In genomic region chr4:77861500-77861899, GRCh38 we compare ENCODE assay signal across 8 cellular contexts. TPM values are rescaled to one million over a fixed set of nuclear protein-coding genes. Genes with fewer than 3 reads are reported as not detected.
DNase-seq lines count a peak whose midpoint lies in the region; ATAC-seq, FAIRE-seq and TF ChIP-seq lines count a peak whose summit lies in the region.

No MANE protein-coding gene starts in this region.

- TF ChIP-seq CTCF in Calu3 (IDR thresholded peaks at IDR 0.05; ENCODE audit: unreplicated experiment) (no peak), neutrophil (IDR thresholded peaks at IDR 0.05) (no peak)

- H3K27ac Mint-ChIP-seq in Calu3 (ENCODE audit: unreplicated experiment), result peak overlapping the region; percentile 98
- peak overlapping the region; percentile 98 for H3K27ac Mint-ChIP-seq in dendritic cell treated with granulocyte-macrophage colony-stimulating factor and Interleukin-4, amounts not matched to agents 40 ng/mL and 50 ng/mL, for 4 days

- TF ChIP-seq POLR2A in GM12892 (IDR thresholded peaks at IDR 0.05; ENCODE audit: low read depth, low read length), result no peak

- no TSS peak for BruUV-seq in Calu3 (replicated peaks; lab: Mats Ljungman, UMichigan)

- no peaks in the 10 kb centered on the region for H3K27me3 ChIP-seq in neutrophil

- H3K4me1 Mint-ChIP-seq in Calu3 (ENCODE audit: low read depth, unreplicated experiment), result peaks cover 10% of the 10 kb centered on the region
- H3K4me1 Mint-ChIP-seq in dendritic cell treated with granulocyte-macrophage colony-stimulating factor and Interleukin-4, amounts not matched to agents 40 ng/mL and 50 ng/mL, for 4 days (ENCODE audit: low read depth), result peaks cover 24% of the 10 kb centered on the region

- H3K4me3 Mint-ChIP-seq in Calu3 (ENCODE audit: low read depth, unreplicated experiment), result peak overlapping the region; percentile 95
- H3K4me3 Mint-ChIP-seq in dendritic cell treated with granulocyte-macrophage colony-stimulating factor and Interleukin-4, amounts not matched to agents 40 ng/mL and 50 ng/mL, for 4 days, result peak overlapping the region; percentile 97

- intact Hi-C loops in Calu3 (cut with micrococcal nuclease; ENCODE audit: unreplicated experiment), result no loop called here
- intact Hi-C loops in dendritic cell treated with granulocyte-macrophage colony-stimulating factor and Interleukin-4, amounts not matched to agents 40 ng/mL and 50 ng/mL, for 4 days (cut with micrococcal nuclease), result no loop called here

- FAIRE-seq in GM12892 (lab: Jason Lieb, UNC), result no peak

- H3K4me3 ChIP-seq in neutrophil (ENCODE audit: low read depth in 1 of 2, low read length in 1 of 2), result peak overlapping the region; percentile 81 to 88

- no peaks in the 10 kb centered on the region for H3K9me3 Mint-ChIP-seq in Calu3 (ENCODE audit: low read depth, unreplicated experiment)
- H3K9me3 Mint-ChIP-seq in dendritic cell treated with granulocyte-macrophage colony-stimulating factor and Interleukin-4, amounts not matched to agents 40 ng/mL and 50 ng/mL, for 4 days, result no peaks in the 10 kb centered on the region

- no peaks in the 10 kb centered on the region for H3K9me3 ChIP-seq in neutrophil

- no peak for ATAC-seq in GM19397 (IDR thresholded peaks at IDR 0.05; ENCODE audit: unreplicated experiment)

- H3K4me1 ChIP-seq in neutrophil (ENCODE audit: control insufficient read depth in 1 of 2, insufficient read depth in 1 of 2, low read depth in 1 of 2, low read length in 1 of 2), result peaks cover 18 to 24% of the 10 kb centered on the region in 2 experiments

- H3K36me3 ChIP-seq in neutrophil, result no peaks in the 10 kb centered on the region

- H3K36me3 Mint-ChIP-seq in Calu3 (ENCODE audit: insufficient read depth, unreplicated experiment), result peaks cover 33% of the 10 kb centered on the region
- peaks cover 25% of the 10 kb centered on the region for H3K36me3 Mint-ChIP-seq in dendritic cell treated with granulocyte-macrophage colony-stimulating factor and Interleukin-4, amounts not matched to agents 40 ng/mL and 50 ng/mL, for 4 days (ENCODE audit: low read depth)

- no peaks in the 10 kb centered on the region for H3K27me3 Mint-ChIP-seq in Calu3 (ENCODE audit: unreplicated experiment)
- H3K27me3 Mint-ChIP-seq in dendritic cell treated with granulocyte-macrophage colony-stimulating factor and Interleukin-4, amounts not matched to agents 40 ng/mL and 50 ng/mL, for 4 days, result no peaks in the 10 kb centered on the region

- H3K27ac ChIP-seq in neutrophil, result peak overlapping the region; percentile 95

- CTCF ChIA-PET in Calu3 (lab: Charles Lee), result interaction anchor here (0.6 kb wide), 1 partner anchor 44 kb away, joined by 3 read pairs; no protein-coding TSS in a partner anchor

- no peak for DNase-seq in Calu3
- peak; percentile 27 for DNase-seq in LHCN-M2 (ENCODE audit: low read depth)
- DNase-seq in NCI-H1105 treated with DMSO at 0.1 percent for 48 hours (lab: John Stamatoyannopoulos, UW), result no peak
- DNase-seq in MV-4-11 (lab: John Stamatoyannopoulos, UW), result no peak
- no peak for DNase-seq in GM12892 (ENCODE audit: insufficient read length)

RNA-seq across cellular contexts. Expression of gene MRPL1, which starts 1.1 kb away (rescaled TPM):
- total RNA-seq in Calu3 (2022) (24.1 and 29.3 TPM in 2 replicates), LHCN-M2 (2014; rRNA removed) (39.4 TPM in 2 replicates)
- polyA plus RNA-seq in LHCN-M2 (2012), result 20.6 TPM
- 29.5 TPM for polyA plus RNA-seq in GM12892 (2012; ENCODE audit: missing spikeins)

RNA-seq across cellular contexts. Expression of gene CNOT6L, which starts 42.3 kb away (rescaled TPM):
- total RNA-seq in Calu3 (2022) (27.1 and 29.7 TPM in 2 replicates), LHCN-M2 (2014; rRNA removed) (7.4 and 8.3 TPM in 2 replicates)
- polyA plus RNA-seq in LHCN-M2 (2012), result 3.5 TPM
- polyA plus RNA-seq in GM12892 (2012; ENCODE audit: missing spikeins), result 5.6 TPM
